In genomic region chr19:1384478-1385110, GRCh38 we compare ENCODE assay signal across 8 cellular contexts. TPM values are rescaled to one million over a fixed set of nuclear protein-coding genes. Genes with fewer than 3 reads are reported as not detected.
DNase-seq lines count a peak whose midpoint lies in the region; FAIRE-seq and TF ChIP-seq lines count a peak whose summit lies in the region.

No MANE protein-coding gene starts in this region.

- peaks cover 40% of the 10 kb centered on the region for H3K79me2 ChIP-seq in astrocyte (ENCODE audit: insufficient read depth, low read length)

- H3K4me3 Mint-ChIP-seq in activated naive CD4-positive, alpha-beta T cell treated with anti-CD3 and anti-CD28 coated beads for 36 hours, result peak overlapping the region; percentile 84
- H3K4me3 Mint-ChIP-seq in astrocyte (ENCODE audit: unreplicated experiment) (peak overlapping the region; percentile 84), type B pancreatic cell (peak overlapping the region; percentile 82)

- WGBS in lower leg skin, 2 donors, result 29 to 30% methylated on average over 17 of the region's 17 CpGs

- no peaks in the 10 kb centered on the region for H3K9me3 ChIP-seq in astrocyte (ENCODE audit: insufficient read depth, low read depth, low read length)

- no peak overlapping the region for H3K27ac ChIP-seq in astrocyte (ENCODE audit: low read depth, low read length)

- FAIRE-seq in astrocyte (lab: Jason Lieb, UNC), result no peak

- peak overlapping the region; percentile 75 for H3K4me3 ChIP-seq in astrocyte (ENCODE audit: insufficient read depth, low read depth, low read length)
- H3K4me3 ChIP-seq in lower leg skin (ENCODE audit: low read depth, poor library complexity, severe bottlenecking), result peak overlapping the region; percentile 90

- peaks cover 35% of the 10 kb centered on the region for H4K20me1 ChIP-seq in astrocyte (ENCODE audit: insufficient read depth, low read length)

- H3K27me3 Mint-ChIP-seq in activated naive CD4-positive, alpha-beta T cell treated with anti-CD3 and anti-CD28 coated beads for 36 hours (ENCODE audit: low read depth), result peaks cover 3% of the 10 kb centered on the region
- H3K27me3 Mint-ChIP-seq in astrocyte (ENCODE audit: low read depth, unreplicated experiment) (no peaks in the 10 kb centered on the region), type B pancreatic cell (peaks cover 10% of the 10 kb centered on the region)

- intact Hi-C loops in activated naive CD4-positive, alpha-beta T cell treated with anti-CD3 and anti-CD28 coated beads for 36 hours (cut with micrococcal nuclease), result loop anchor here (5.0 kb wide), 1 partner anchor 67 kb away; no protein-coding TSS in a partner anchor
- intact Hi-C loops in lower leg skin (cut with DNase I; ENCODE audit: low total_unique reads), result no loop called here

- CTCF ChIA-PET in activated naive CD4-positive, alpha-beta T cell treated with anti-CD3 and anti-CD28 coated beads for 36 hours (lab: Charles Lee), result interaction anchor here (1.6 kb wide), 1 partner anchor 69 kb away, joined by 4 read pairs; no protein-coding TSS in a partner anchor

- H3K27ac Mint-ChIP-seq in activated naive CD4-positive, alpha-beta T cell treated with anti-CD3 and anti-CD28 coated beads for 36 hours, result peak overlapping the region; percentile 73
- peak overlapping the region; percentile 55 for H3K27ac Mint-ChIP-seq in astrocyte (ENCODE audit: unreplicated experiment)
- peak overlapping the region; percentile 42 for H3K27ac Mint-ChIP-seq in type B pancreatic cell

- TF ChIP-seq CTCF in astrocyte (IDR thresholded peaks at IDR 0.05; ENCODE audit: insufficient read depth, low read depth, low read length) (no peak), lower leg skin (IDR thresholded peaks at IDR 0.05) (no peak), type B pancreatic cell (conservative IDR thresholded peaks at IDR 0.05) (no peak)

- H2AFZ ChIP-seq in astrocyte (ENCODE audit: low read depth, low read length), result peak overlapping the region; percentile 82

- peaks cover 10% of the 10 kb centered on the region for H3K36me3 Mint-ChIP-seq in activated naive CD4-positive, alpha-beta T cell treated with anti-CD3 and anti-CD28 coated beads for 36 hours (ENCODE audit: low read depth)
- H3K36me3 Mint-ChIP-seq in astrocyte (ENCODE audit: low read depth, unreplicated experiment) (peaks cover 3% of the 10 kb centered on the region), type B pancreatic cell (peaks cover 9% of the 10 kb centered on the region)

- H3K36me3 ChIP-seq in astrocyte (ENCODE audit: insufficient read depth, low read length), result peaks cover 4% of the 10 kb centered on the region

- TF ChIP-seq POLR2A in lower leg skin (IDR thresholded peaks at IDR 0.05), result no peak

- peaks cover 6% of the 10 kb centered on the region for H3K4me1 ChIP-seq in astrocyte (ENCODE audit: insufficient read depth, low read length)

- no peak for DNase-seq in activated naive CD4-positive, alpha-beta T cell treated with anti-CD3 and anti-CD28 coated beads for 36 hours
- no peak for DNase-seq in activated naive CD4-positive, alpha-beta T cell treated with anti-CD3 and anti-CD28 coated beads, Interleukin-2, amount 50 U/mL, for 16 hours
- no peak for DNase-seq in astrocyte (ENCODE audit: low read depth)
- DNase-seq in lower leg skin (ENCODE audit: low spot score in 2 of 2), result no peak
- no peak for DNase-seq in type B pancreatic cell (ENCODE audit: extremely low spot score, unreplicated experiment)
- no peak for DNase-seq in KG1 (lab: John Stamatoyannopoulos, UW)
- DNase-seq in effector CD8-positive, alpha-beta T cell (lab: John Stamatoyannopoulos, UW), result no peak
- no peak for DNase-seq in NCI-H2227 (lab: John Stamatoyannopoulos, UW; ENCODE audit: unreplicated experiment)

- peak overlapping the region; percentile 94 for H3K4me2 ChIP-seq in astrocyte (ENCODE audit: low read length)

- peak overlapping the region; percentile 90 for H3K9ac ChIP-seq in astrocyte (ENCODE audit: low read length)

- H3K4me1 Mint-ChIP-seq in activated naive CD4-positive, alpha-beta T cell treated with anti-CD3 and anti-CD28 coated beads for 36 hours (ENCODE audit: low read depth), result peaks cover 26% of the 10 kb centered on the region
- H3K4me1 Mint-ChIP-seq in astrocyte (ENCODE audit: low read depth, unreplicated experiment), result peaks cover 3% of the 10 kb centered on the region
- H3K4me1 Mint-ChIP-seq in type B pancreatic cell (ENCODE audit: unreplicated experiment), result peaks cover 14% of the 10 kb centered on the region

- H3K9me3 Mint-ChIP-seq in activated naive CD4-positive, alpha-beta T cell treated with anti-CD3 and anti-CD28 coated beads for 36 hours, result no peaks in the 10 kb centered on the region
- no peaks in the 10 kb centered on the region for H3K9me3 Mint-ChIP-seq in astrocyte (ENCODE audit: unreplicated experiment)
- no peaks in the 10 kb centered on the region for H3K9me3 Mint-ChIP-seq in type B pancreatic cell

- no peaks in the 10 kb centered on the region for H3K27me3 ChIP-seq in astrocyte (ENCODE audit: insufficient read depth, low read length)

RNA-seq across cellular contexts. Expression of gene NDUFS7, which starts 0.9 kb away (rescaled TPM):
- 100 to 1,000 TPM; 138 to 148 TPM for total RNA-seq in activated naive CD4-positive, alpha-beta T cell treated with anti-CD3 and anti-CD28 coated beads for 36 hours
- 64.0 and 67.3 TPM in 2 replicates for total RNA-seq in astrocyte
- 100 to 1,000 TPM; 108 to 217 (median 128) TPM for total RNA-seq in lower leg skin
- 83.3 and 98.3 TPM in 2 replicates for total RNA-seq in type B pancreatic cell (ENCODE audit: low replicate concordance)

RNA-seq across cellular contexts. Expression of gene GAMT, which starts 16.7 kb away (rescaled TPM):
- total RNA-seq in activated naive CD4-positive, alpha-beta T cell treated with anti-CD3 and anti-CD28 coated beads for 36 hours, result 10 to 100 TPM; 23.5 to 25.0 TPM
- total RNA-seq in astrocyte (34.1 and 35.9 TPM in 2 replicates), lower leg skin (10 to 100 TPM; 33.8 to 72.0 (median 46.0) TPM), type B pancreatic cell (ENCODE audit: low replicate concordance) (33.7 and 37.9 TPM in 2 replicates)

RNA-seq across cellular contexts. Expression of gene DAZAP1, which starts 22.8 kb away (rescaled TPM):
- 100 to 1,000 TPM; 253 to 265 TPM for total RNA-seq in activated naive CD4-positive, alpha-beta T cell treated with anti-CD3 and anti-CD28 coated beads for 36 hours
- total RNA-seq in astrocyte (94.7 and 108 TPM in 2 replicates), lower leg skin (10 to 100 TPM; 28.6 to 60.5 (median 48.2) TPM), type B pancreatic cell (ENCODE audit: low replicate concordance) (124 and 141 TPM in 2 replicates)

RNA-seq across cellular contexts. Expression of gene RPS15, which starts 53.6 kb away (rescaled TPM):
- 1,000 to 10,000 TPM; 1,902 to 1,906 TPM for total RNA-seq in activated naive CD4-positive, alpha-beta T cell treated with anti-CD3 and anti-CD28 coated beads for 36 hours
- total RNA-seq in astrocyte (973 and 1,045 TPM in 2 replicates), lower leg skin (1,000 to 10,000 TPM; 2,226 to 7,190 (median 4,396) TPM), type B pancreatic cell (ENCODE audit: low replicate concordance) (1,251 and 1,344 TPM in 2 replicates)
